In the genomic region with DNA sequence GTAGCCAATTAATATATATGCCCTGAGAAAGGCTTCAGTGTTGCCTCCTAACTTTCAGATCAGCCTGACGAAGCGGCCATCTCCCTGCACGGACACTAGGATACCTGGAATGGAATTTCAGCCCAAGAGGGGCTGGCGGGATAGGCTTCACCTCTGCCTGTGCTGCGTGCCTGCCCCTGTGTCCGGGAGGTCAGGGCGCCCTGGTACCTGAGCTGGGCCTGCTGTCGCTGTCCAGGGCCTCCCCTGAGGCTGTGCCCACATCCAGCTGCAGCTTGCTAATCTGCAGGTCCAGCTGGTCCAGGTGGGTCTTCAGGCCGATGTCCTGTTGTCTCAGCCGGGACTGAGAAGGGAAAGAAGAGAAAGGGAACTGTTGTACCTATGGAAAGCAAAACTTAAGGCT, we compare ENCODE assay signal across 1 cellular context.
TF ChIP-seq lines count a peak whose summit lies in the region.

No MANE protein-coding gene starts in this region.

TF ChIP-seq in HepG2, 621 proteins besides CTCF, POLR2A, EP300 and RAD21:
- TF ChIP-seq ZBTB33 (CRISPR knock-in tag; IDR thresholded peaks at IDR 0.05) (peak; percentile 64), PRPF4 (IDR thresholded peaks at IDR 0.05; ENCODE audit: low read depth, low read length, poor library complexity, severe bottlenecking) (no peak), REST (IDR thresholded peaks at IDR 0.05; ENCODE audit: borderline replicate concordance in 1 of 2, low read depth in 1 of 2, low read length in 2 of 2) (peak in 1 of 2 experiments; percentile 1; a peak in 1 of 4 replicates)
- TF ChIP-seq, protein P1, sequence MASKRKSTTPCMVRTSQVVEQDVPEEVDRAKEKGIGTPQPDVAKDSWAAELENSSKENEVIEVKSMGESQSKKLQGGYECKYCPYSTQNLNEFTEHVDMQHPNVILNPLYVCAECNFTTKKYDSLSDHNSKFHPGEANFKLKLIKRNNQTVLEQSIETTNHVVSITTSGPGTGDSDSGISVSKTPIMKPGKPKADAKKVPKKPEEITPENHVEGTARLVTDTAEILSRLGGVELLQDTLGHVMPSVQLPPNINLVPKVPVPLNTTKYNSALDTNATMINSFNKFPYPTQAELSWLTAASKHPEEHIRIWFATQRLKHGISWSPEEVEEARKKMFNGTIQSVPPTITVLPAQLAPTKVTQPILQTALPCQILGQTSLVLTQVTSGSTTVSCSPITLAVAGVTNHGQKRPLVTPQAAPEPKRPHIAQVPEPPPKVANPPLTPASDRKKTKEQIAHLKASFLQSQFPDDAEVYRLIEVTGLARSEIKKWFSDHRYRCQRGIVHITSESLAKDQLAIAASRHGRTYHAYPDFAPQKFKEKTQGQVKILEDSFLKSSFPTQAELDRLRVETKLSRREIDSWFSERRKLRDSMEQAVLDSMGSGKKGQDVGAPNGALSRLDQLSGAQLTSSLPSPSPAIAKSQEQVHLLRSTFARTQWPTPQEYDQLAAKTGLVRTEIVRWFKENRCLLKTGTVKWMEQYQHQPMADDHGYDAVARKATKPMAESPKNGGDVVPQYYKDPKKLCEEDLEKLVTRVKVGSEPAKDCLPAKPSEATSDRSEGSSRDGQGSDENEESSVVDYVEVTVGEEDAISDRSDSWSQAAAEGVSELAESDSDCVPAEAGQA (IDR thresholded peaks at IDR 0.05; ENCODE audit: low read depth) = no peak
- TF ChIP-seq, protein P1 (CRISPR knock-in tag; IDR thresholded peaks at IDR 0.05; ENCODE audit: borderline replicate concordance) = no peak
